In the genomic region with DNA sequence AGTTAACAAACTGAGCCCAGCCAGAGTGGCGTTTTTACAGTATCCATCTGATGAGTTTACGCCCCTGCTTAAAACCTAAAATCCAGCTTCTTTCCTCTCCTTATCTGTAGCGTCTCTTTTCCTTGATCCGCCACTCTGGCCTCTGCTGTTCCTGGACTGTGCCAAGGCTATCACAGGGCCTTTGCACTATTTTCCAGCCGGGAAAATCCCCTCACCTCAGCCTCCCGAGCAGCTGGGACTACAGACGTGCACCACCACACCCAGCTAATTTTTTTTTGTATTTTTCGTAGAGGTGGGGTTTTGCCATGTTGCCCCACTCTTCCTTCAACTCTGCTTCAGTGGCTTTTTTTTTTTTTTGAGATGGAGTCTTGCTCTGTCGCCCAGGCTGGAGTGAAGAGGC, we compare ENCODE assay signal across 16 cellular contexts. TPM values are rescaled to one million over a fixed set of nuclear protein-coding genes. Genes with fewer than 3 reads are reported as not detected.
DNase-seq lines count a peak whose midpoint lies in the region; TF ChIP-seq lines count a peak whose summit lies in the region.
"Had no signal": no experiment of that assay in that cellular context is flagged by ENCODE, and none has a peak within 500 bp of the region (broad histone marks: within the 10 kb centered on the region; RNA-seq: fewer than 3 reads in every experiment).

No MANE protein-coding gene starts in this region.

- H3K4me3 Mint-ChIP-seq in activated CD4-positive, alpha-beta memory T cell treated with anti-CD3 and anti-CD28 coated beads, Interleukin-2, amount 10 ng/mL, durations not matched to agents 7 days and 5 days: no peak overlapping the region
- no peak overlapping the region for H3K4me3 Mint-ChIP-seq in activated CD4-positive, alpha-beta memory T cell treated with anti-CD3 and anti-CD28 coated beads for 36 hours
- H3K4me3 Mint-ChIP-seq: stimulated activated naive B cell treated with anti-CD40 and anti-IgM and Interleukin-4, amounts not matched to agents 10 μg/mL and 1 μg/mL and 100 μg/mL, for 72 hours had no signal

- no peaks in the 10 kb centered on the region for H3K36me3 Mint-ChIP-seq in activated CD4-positive, alpha-beta memory T cell treated with anti-CD3 and anti-CD28 coated beads, Interleukin-2, amount 10 ng/mL, durations not matched to agents 7 days and 5 days (ENCODE audit: low read depth)
- H3K36me3 Mint-ChIP-seq in activated CD4-positive, alpha-beta memory T cell treated with anti-CD3 and anti-CD28 coated beads for 36 hours: no peaks in the 10 kb centered on the region
- H3K36me3 Mint-ChIP-seq: stimulated activated naive B cell treated with anti-CD40 and anti-IgM and Interleukin-4, amounts not matched to agents 10 μg/mL and 1 μg/mL and 100 μg/mL, for 72 hours had no signal

- WGBS in mesodermal cell (ENCODE audit: insufficient coverage in 2 of 2), 2 experiments: 96 to 97% methylated on average over 4 to 6 of the region's 9 CpGs
- 63 to 66% methylated on average over 6 to 9 of the region's 9 CpGs for WGBS in transverse colon (ENCODE audit: low coverage in 1 of 2), 2 donors

- H3K27ac ChIP-seq in breast epithelium (peak overlapping the region; percentile 86 to 96), mesodermal cell (ENCODE audit: low read depth, low read length, severe bottlenecking) (peak overlapping the region; percentile 92), transverse colon (peak overlapping the region; percentile 64 to 82 (median 76))

- H3K4me1 ChIP-seq in breast epithelium (no peaks in the 10 kb centered on the region), mesodermal cell (ENCODE audit: control insufficient read depth, insufficient read depth, low read length, poor library complexity, severe bottlenecking) (peaks cover 26% of the 10 kb centered on the region), transverse colon (peaks cover 18 to 45% (median 25%) of the 10 kb centered on the region in 4 donors)

- TF ChIP-seq POLR2A in breast epithelium (IDR thresholded peaks at IDR 0.05): no peak
- no peak for TF ChIP-seq POLR2A in transverse colon (IDR thresholded peaks at IDR 0.05)

- intact Hi-C loops in activated CD4-positive, alpha-beta memory T cell treated with anti-CD3 and anti-CD28 coated beads for 36 hours (cut with micrococcal nuclease): loop anchor here (2.0 to 5.0 kb wide), 4 partner anchors 21 to 243 kb away; a partner anchor contains a TSS
- intact Hi-C loops in breast epithelium (cut with DNase I; ENCODE audit: low total_unique reads) (loop anchor here (10.0 kb wide), 1 partner anchor 225 kb away; a partner anchor contains a TSS), transverse colon (cut with DNase I; ENCODE audit: low total_unique reads) (no loop called here)

- in situ Hi-C loops in transverse colon (cut with MboI; ENCODE audit: low pct_ligation_motif_present in 1 of 4, low pct_unique_long_range_greater_than_20kb in 1 of 4, low sequenced_read_pairs in 3 of 4): loop anchor here in 2 of 4 donors (10.0 to 25.0 kb wide), 2 partner anchors 115 to 213 kb away; a partner anchor contains a TSS

- H3K27me3 Mint-ChIP-seq in activated CD4-positive, alpha-beta memory T cell treated with anti-CD3 and anti-CD28 coated beads, Interleukin-2, amount 10 ng/mL, durations not matched to agents 7 days and 5 days: peaks cover 12% of the 10 kb centered on the region
- peaks cover 6% of the 10 kb centered on the region for H3K27me3 Mint-ChIP-seq in activated CD4-positive, alpha-beta memory T cell treated with anti-CD3 and anti-CD28 coated beads for 36 hours

- TF ChIP-seq CTCF in breast epithelium (IDR thresholded peaks at IDR 0.05) (no peak), transverse colon (IDR thresholded peaks at IDR 0.05) (no peak)

- POLR2A ChIA-PET in activated CD4-positive, alpha-beta memory T cell treated with anti-CD3 and anti-CD28 coated beads, Interleukin-2, amount 10 ng/mL, durations not matched to agents 7 days and 5 days (lab: Charles Lee): interaction anchor here (1.1 to 1.4 kb wide), 2 partner anchors 21 to 112 kb away, joined by 4 to 9 read pairs; a partner anchor contains a TSS
- POLR2A ChIA-PET in activated CD4-positive, alpha-beta memory T cell treated with anti-CD3 and anti-CD28 coated beads for 36 hours (lab: Charles Lee): no interaction called here

- H3K9me3 Mint-ChIP-seq in activated CD4-positive, alpha-beta memory T cell treated with anti-CD3 and anti-CD28 coated beads, Interleukin-2, amount 10 ng/mL, durations not matched to agents 7 days and 5 days: no peaks in the 10 kb centered on the region
- no peaks in the 10 kb centered on the region for H3K9me3 Mint-ChIP-seq in activated CD4-positive, alpha-beta memory T cell treated with anti-CD3 and anti-CD28 coated beads for 36 hours
- H3K9me3 Mint-ChIP-seq: activated T-helper 17 cell treated with anti-CD3 and anti-CD28 coated beads, Interleukin-2, amount 50 U/mL, for 72 hours; stimulated activated naive B cell treated with anti-CD40 and anti-IgM and Interleukin-4, amounts not matched to agents 10 μg/mL and 1 μg/mL and 100 μg/mL, for 72 hours had no signal

- H3K4me1 Mint-ChIP-seq in activated CD4-positive, alpha-beta memory T cell treated with anti-CD3 and anti-CD28 coated beads, Interleukin-2, amount 10 ng/mL, durations not matched to agents 7 days and 5 days: peaks cover 43% of the 10 kb centered on the region
- peaks cover 23% of the 10 kb centered on the region for H3K4me1 Mint-ChIP-seq in activated CD4-positive, alpha-beta memory T cell treated with anti-CD3 and anti-CD28 coated beads for 36 hours (ENCODE audit: low read depth)

- CTCF ChIA-PET in activated CD4-positive, alpha-beta memory T cell treated with anti-CD3 and anti-CD28 coated beads, Interleukin-2, amount 10 ng/mL, durations not matched to agents 7 days and 5 days (lab: Charles Lee): interaction anchor here (1.2 to 1.5 kb wide), 3 partner anchors 8 to 39 kb away, joined by 5 to 6 read pairs (median 6); a partner anchor contains a TSS
- CTCF ChIA-PET in activated CD4-positive, alpha-beta memory T cell treated with anti-CD3 and anti-CD28 coated beads for 36 hours (lab: Charles Lee): interaction anchor here (0.9 to 1.2 kb wide), 3 partner anchors 24 to 244 kb away, joined by 4 to 5 read pairs (median 4); no protein-coding TSS in a partner anchor

- TF ChIP-seq EP300 in transverse colon (IDR thresholded peaks at IDR 0.05; ENCODE audit: low read depth): no peak

- H3K9me3 ChIP-seq in breast epithelium (no peaks in the 10 kb centered on the region), mesodermal cell (ENCODE audit: control insufficient read depth, low read length) (peaks cover 4% of the 10 kb centered on the region), transverse colon (no peaks in the 10 kb centered on the region)

- H3K4me3 ChIP-seq in breast epithelium (no peak overlapping the region), mesodermal cell (ENCODE audit: extremely low read depth, insufficient read depth, low read length, poor library complexity, severe bottlenecking) (no peak overlapping the region), transverse colon (no peak overlapping the region)

- no peak for DNase-seq in activated CD4-positive, alpha-beta memory T cell treated with anti-CD3 and anti-CD28 coated beads, Interleukin-2, amount 10 ng/mL, durations not matched to agents 7 days and 5 days
- DNase-seq in activated CD4-positive, alpha-beta memory T cell treated with anti-CD3 and anti-CD28 coated beads for 36 hours: no peak
- DNase-seq in breast epithelium (ENCODE audit: low spot score in 2 of 2) (no peak), transverse colon (no peak), NCI-H526 treated with DMSO at 0.1 percent for 48 hours (lab: John Stamatoyannopoulos, UW) (no peak), NCI-H146 (lab: John Stamatoyannopoulos, UW) (no peak), DMS153 treated with DMSO at 0.1 percent for 48 hours (lab: John Stamatoyannopoulos, UW; ENCODE audit: unreplicated experiment) (no peak)
- DNase-seq: anterior cingulate cortex; COR-L47; NCI-H1930; NCI-H526; stimulated activated CD4-positive, alpha-beta T cell treated with anti-CD3 and anti-CD28 coated beads, Interleukin-4, amount 100 ng/mL, for 4 hours; stimulated activated naive B cell treated with anti-CD40 and anti-IgM and Interleukin-4, amounts not matched to agents 10 μg/mL and 1 μg/mL and 100 μg/mL, for 72 hours had no signal

- H3K36me3 ChIP-seq in breast epithelium (no peaks in the 10 kb centered on the region), mesodermal cell (ENCODE audit: control insufficient read depth, insufficient read depth, low read length) (no peaks in the 10 kb centered on the region), transverse colon (no peaks in the 10 kb centered on the region)

- H3K27me3 ChIP-seq in breast epithelium (no peaks in the 10 kb centered on the region), transverse colon (no peaks in the 10 kb centered on the region)

- peak overlapping the region; percentile 49 for H3K27ac Mint-ChIP-seq in activated CD4-positive, alpha-beta memory T cell treated with anti-CD3 and anti-CD28 coated beads, Interleukin-2, amount 10 ng/mL, durations not matched to agents 7 days and 5 days
- H3K27ac Mint-ChIP-seq in activated CD4-positive, alpha-beta memory T cell treated with anti-CD3 and anti-CD28 coated beads for 36 hours: no peak overlapping the region

RNA-seq across cellular contexts. Expression of a gene that starts 7.9 kb away (rescaled TPM):
- 1 to 10 TPM; 3.3 to 3.7 TPM for total RNA-seq in activated CD4-positive, alpha-beta memory T cell treated with anti-CD3 and anti-CD28 coated beads, Interleukin-2, amount 10 ng/mL, durations not matched to agents 7 days and 5 days
- total RNA-seq in activated CD4-positive, alpha-beta memory T cell treated with anti-CD3 and anti-CD28 coated beads for 36 hours: 1 to 10 TPM; 1.7 to 2.3 TPM
- total RNA-seq in breast epithelium: 10 to 100 TPM in 1 of 3 donors, 1 to 10 TPM in 2; 1.6 to 10.6 (median 7.0) TPM
- polyA plus RNA-seq in mesodermal cell (2013, experiment 1 of 2): 3.6 TPM
- 3.1 TPM for polyA plus RNA-seq in mesodermal cell (2013, experiment 2 of 2)
- 10 to 100 TPM in 1 of 4 donors, 1 to 10 TPM in 3; 2.6 to 29.5 (median 5.1) TPM for total RNA-seq in transverse colon

RNA-seq across cellular contexts. Expression of a gene that starts 10.7 kb away (rescaled TPM):
- not detected for total RNA-seq in activated CD4-positive, alpha-beta memory T cell treated with anti-CD3 and anti-CD28 coated beads, Interleukin-2, amount 10 ng/mL, durations not matched to agents 7 days and 5 days
- not detected for total RNA-seq in activated CD4-positive, alpha-beta memory T cell treated with anti-CD3 and anti-CD28 coated beads for 36 hours
- total RNA-seq in breast epithelium (not detected), transverse colon (not detected)
- polyA plus RNA-seq in mesodermal cell (2013, experiment 1 of 2): not detected
- not detected for polyA plus RNA-seq in mesodermal cell (2013, experiment 2 of 2)
- total RNA-seq: activated T-helper 17 cell treated with anti-CD3 and anti-CD28 coated beads, Interleukin-2, amount 50 U/mL, for 72 hours; myocyte had no signal

RNA-seq across cellular contexts. Expression of a gene that starts 19.4 kb away (rescaled TPM):
- under 1 TPM in 1 of 2 experiments, not detected in 1; 0.10 TPM for total RNA-seq in activated CD4-positive, alpha-beta memory T cell treated with anti-CD3 and anti-CD28 coated beads, Interleukin-2, amount 10 ng/mL, durations not matched to agents 7 days and 5 days
- total RNA-seq in activated CD4-positive, alpha-beta memory T cell treated with anti-CD3 and anti-CD28 coated beads for 36 hours: under 1 TPM; 0.14 to 0.17 TPM
- total RNA-seq in breast epithelium (100 to 1,000 TPM in 2 of 3 donors, 1 to 10 TPM in 1; 3.8 to 379 (median 143) TPM), transverse colon (1,000 to 10,000 TPM in 1 of 4 donors, 100 to 1,000 TPM in 3; 555 to 1,122 (median 815) TPM)
- 2.5 TPM for polyA plus RNA-seq in mesodermal cell (2013, experiment 1 of 2)
- polyA plus RNA-seq in mesodermal cell (2013, experiment 2 of 2): 1.4 TPM
- total RNA-seq: myocyte had no signal

Comparison
In these comparisons a context has a peak if more than half of its experiments do, and no peak if none do; other contexts are left out.
1. RNA of a gene that starts 19.4 kb away (total RNA-seq): 555 to 1,122 TPM in transverse colon and 3.8 to 379 TPM in breast epithelium; 0.14 to 0.17 TPM in activated CD4-positive, alpha-beta memory T cell treated with anti-CD3 and anti-CD28 coated beads for 36 hours and 0.10 TPM in activated CD4-positive, alpha-beta memory T cell treated with anti-CD3 and anti-CD28 coated beads, Interleukin-2, amount 10 ng/mL, durations not matched to agents 7 days and 5 days; every median in the first group is over 4 times any median in the second.
2. Peak in every context shown above with its lines, with median percentiles within 50 percentile points of each other: H3K27ac ChIP-seq.